In genomic region chr15:57479005-57479404, GRCh38 we compare ENCODE assay signal across 21 cellular contexts.
"Had no signal": no experiment of that assay in that cellular context is flagged by ENCODE, and none has a peak within 500 bp of the region (broad histone marks: within the 10 kb centered on the region; RNA-seq: fewer than 3 reads in every experiment).

No MANE protein-coding gene starts in this region.

- H3K9me3 ChIP-seq: esophagus muscularis mucosa, mucosa of descending colon, tibial artery had no signal

- H3K27ac Mint-ChIP-seq: activated CD4-positive, alpha-beta T cell treated with anti-CD3 and anti-CD28 coated beads, Interleukin-2, amount 10 ng/mL, durations not matched to agents 24 days and 14 days; activated CD8-positive, alpha-beta memory T cell treated with anti-CD3 and anti-CD28 coated beads, Interleukin-2, amount 10 ng/mL, durations not matched to agents 7 days and 5 days; activated CD8-positive, alpha-beta T cell treated with anti-CD3 and anti-CD28 coated beads for 36 hours; activated naive CD4-positive, alpha-beta T cell treated with anti-CD3 and anti-CD28 coated beads, Interleukin-2, amount 10 ng/mL, durations not matched to agents 7 days and 5 days; T-helper 1 cell treated with Interleukin-12 subunit alpha and Interleukin-12 subunit beta and Interleukin-4 antibody, amounts not matched to agents 30 μg/mL and 1 μg/mL, for 36 hours had no signal

- H3K4me1 Mint-ChIP-seq: activated CD4-positive, alpha-beta T cell treated with anti-CD3 and anti-CD28 coated beads, Interleukin-2, amount 10 ng/mL, durations not matched to agents 24 days and 14 days; activated CD8-positive, alpha-beta memory T cell treated with anti-CD3 and anti-CD28 coated beads, Interleukin-2, amount 10 ng/mL, durations not matched to agents 7 days and 5 days; activated naive CD4-positive, alpha-beta T cell treated with anti-CD3 and anti-CD28 coated beads, Interleukin-2, amount 10 ng/mL, durations not matched to agents 7 days and 5 days had no signal

- DNase-seq: activated CD4-positive, alpha-beta T cell treated with anti-CD3 and anti-CD28 coated beads, Interleukin-2, amount 10 ng/mL, durations not matched to agents 24 days and 14 days; activated CD8-positive, alpha-beta memory T cell treated with anti-CD3 and anti-CD28 coated beads, Interleukin-2, amount 10 ng/mL, durations not matched to agents 7 days and 5 days; activated CD8-positive, alpha-beta T cell treated with anti-CD3 and anti-CD28 coated beads for 36 hours; activated effector memory CD4-positive, alpha-beta T cell treated with anti-CD3 and anti-CD28 coated beads, Interleukin-2, amount 50 U/mL, for 16 hours; activated naive CD4-positive, alpha-beta T cell treated with anti-CD3 and anti-CD28 coated beads, Interleukin-2, amount 10 ng/mL, durations not matched to agents 7 days and 5 days; activated T-cell treated with anti-CD3 and anti-CD28 coated beads for 4 hours; amygdala; effector CD4-positive, alpha-beta T cell; glutamatergic neuron; left ventricle myocardium superior; mucosa of descending colon; occipital lobe; posterior cingulate gyrus; stimulated activated CD4-positive, alpha-beta T cell treated with anti-CD3 and anti-CD28 coated beads, Interleukin-4, amount 100 ng/mL, for 24 hours; stimulated activated naive CD8-positive, alpha-beta T cell treated with anti-CD3 and anti-CD28 coated beads, Interleukin-15, Interleukin-2, amounts not matched to agents 100 U/mL and 50 U/mL, for 24 hours; substantia nigra; tibial artery had no signal

- H3K4me1 ChIP-seq: esophagus muscularis mucosa had no signal

- H3K36me3 ChIP-seq: esophagus muscularis mucosa, tibial artery had no signal

- H3K36me3 Mint-ChIP-seq: activated CD8-positive, alpha-beta memory T cell treated with anti-CD3 and anti-CD28 coated beads, Interleukin-2, amount 10 ng/mL, durations not matched to agents 7 days and 5 days; activated naive CD4-positive, alpha-beta T cell treated with anti-CD3 and anti-CD28 coated beads, Interleukin-2, amount 10 ng/mL, durations not matched to agents 7 days and 5 days had no signal

- H2AFZ ChIP-seq: hepatocyte had no signal

- H3K9me3 Mint-ChIP-seq: activated CD4-positive, alpha-beta T cell treated with anti-CD3 and anti-CD28 coated beads, Interleukin-2, amount 10 ng/mL, durations not matched to agents 24 days and 14 days; activated CD8-positive, alpha-beta T cell treated with anti-CD3 and anti-CD28 coated beads for 36 hours; activated naive CD4-positive, alpha-beta T cell treated with anti-CD3 and anti-CD28 coated beads, Interleukin-2, amount 10 ng/mL, durations not matched to agents 7 days and 5 days; T-helper 1 cell treated with Interleukin-12 subunit alpha and Interleukin-12 subunit beta and Interleukin-4 antibody, amounts not matched to agents 30 μg/mL and 1 μg/mL, for 36 hours had no signal

- H3K4me3 Mint-ChIP-seq: activated CD4-positive, alpha-beta T cell treated with anti-CD3 and anti-CD28 coated beads, Interleukin-2, amount 10 ng/mL, durations not matched to agents 24 days and 14 days; activated CD8-positive, alpha-beta memory T cell treated with anti-CD3 and anti-CD28 coated beads, Interleukin-2, amount 10 ng/mL, durations not matched to agents 7 days and 5 days; activated CD8-positive, alpha-beta T cell treated with anti-CD3 and anti-CD28 coated beads for 36 hours; activated naive CD4-positive, alpha-beta T cell treated with anti-CD3 and anti-CD28 coated beads, Interleukin-2, amount 10 ng/mL, durations not matched to agents 7 days and 5 days; T-helper 1 cell treated with Interleukin-12 subunit alpha and Interleukin-12 subunit beta and Interleukin-4 antibody, amounts not matched to agents 30 μg/mL and 1 μg/mL, for 36 hours had no signal

- H3K27me3 ChIP-seq: cardiac muscle cell, esophagus muscularis mucosa, hepatocyte, tibial artery had no signal

- H3K27ac ChIP-seq: esophagus muscularis mucosa, tibial artery had no signal

- H3K4me3 ChIP-seq: cardiac muscle cell, esophagus muscularis mucosa, hepatocyte, mucosa of descending colon, tibial artery had no signal
